In genomic region chr1:37150986-37151385, GRCh38 we compare ENCODE assay signal across 17 cellular contexts.
DNase-seq lines count a peak whose midpoint lies in the region; ATAC-seq and TF ChIP-seq lines count a peak whose summit lies in the region.
"Had no signal": no experiment of that assay in that cellular context is flagged by ENCODE, and none has a peak within 500 bp of the region (broad histone marks: within the 10 kb centered on the region; RNA-seq: fewer than 3 reads in every experiment).

No MANE protein-coding gene starts in this region.

- TF ChIP-seq CTCF in gastrocnemius medialis (IDR thresholded peaks at IDR 0.05 in 4 of 5, conservative IDR thresholded peaks at IDR 0.05 in 1 of 5), result no peak
- TF ChIP-seq CTCF in omental fat pad (IDR thresholded peaks at IDR 0.05), result no peak
- TF ChIP-seq CTCF in MCF 10A (IDR thresholded peaks at IDR 0.05; ENCODE audit: unreplicated experiment), result no peak

- H3K4me1 ChIP-seq in gastrocnemius medialis, result peaks cover 0 to 65% of the 10 kb centered on the region in 2 donors
- H3K4me1 ChIP-seq: BLaER1 had no signal

- H3K36me3 Mint-ChIP-seq in activated CD8-positive, alpha-beta memory T cell treated with anti-CD3 and anti-CD28 coated beads, Interleukin-2, amount 10 ng/mL, durations not matched to agents 7 days and 5 days, result no peaks in the 10 kb centered on the region
- H3K36me3 Mint-ChIP-seq in MCF 10A (ENCODE audit: insufficient read depth, unreplicated experiment), result no peaks in the 10 kb centered on the region
- H3K36me3 Mint-ChIP-seq: CD8-positive, alpha-beta memory T cell had no signal

- POLR2A ChIA-PET in MCF 10A (lab: Yijun Ruan, JAX), result no interaction called here

- H3K9me3 ChIP-seq in gastrocnemius medialis, result no peaks in the 10 kb centered on the region
- H3K9me3 ChIP-seq: BLaER1 had no signal

- ATAC-seq in activated CD8-positive, alpha-beta memory T cell treated with anti-CD3 and anti-CD28 coated beads, Interleukin-2, amount 10 ng/mL, durations not matched to agents 7 days and 5 days, result no peak
- ATAC-seq in left lobe of liver (no peak), gastrocnemius medialis (no peak), HG03520 (IDR thresholded peaks at IDR 0.05; ENCODE audit: unreplicated experiment) (no peak), omental fat pad (ENCODE audit: low FRiP score) (no peak)
- ATAC-seq: GM12878, HepG2 had no signal

- BruUV-seq in MCF 10A (replicated peaks; lab: Mats Ljungman, UMichigan), result no TSS peak

- TF ChIP-seq POLR2A in gastrocnemius medialis (IDR thresholded peaks at IDR 0.05), result no peak

- H3K4me3 Mint-ChIP-seq in activated CD8-positive, alpha-beta memory T cell treated with anti-CD3 and anti-CD28 coated beads, Interleukin-2, amount 10 ng/mL, durations not matched to agents 7 days and 5 days, result no peak overlapping the region
- no peak overlapping the region for H3K4me3 Mint-ChIP-seq in MCF 10A (ENCODE audit: unreplicated experiment)
- H3K4me3 Mint-ChIP-seq: CD8-positive, alpha-beta memory T cell; H9 had no signal

- peak; percentile 16 for DNase-seq in activated CD8-positive, alpha-beta memory T cell treated with anti-CD3 and anti-CD28 coated beads, Interleukin-2, amount 10 ng/mL, durations not matched to agents 7 days and 5 days
- DNase-seq in activated CD8-positive, alpha-beta memory T cell treated with anti-CD3 and anti-CD28 coated beads, Interleukin-2, amount 50 U/mL, for 4 hours, result no peak
- DNase-seq in left lobe of liver (ENCODE audit: low spot score) (peak; percentile 12), gastrocnemius medialis (no peak), omental fat pad (ENCODE audit: low spot score) (no peak), MCF 10A (ENCODE audit: unreplicated experiment) (no peak)
- DNase-seq: 8988T; AML-193; Calu3; CD8-positive, alpha-beta memory T cell; DMS 273 treated with DMSO at 0.1 percent for 48 hours; GOT3; H9 had no signal

- CTCF ChIA-PET in activated CD8-positive, alpha-beta memory T cell treated with anti-CD3 and anti-CD28 coated beads, Interleukin-2, amount 10 ng/mL, durations not matched to agents 7 days and 5 days (lab: Charles Lee), result interaction anchor here (0.5 kb wide), 1 partner anchor 63 kb away, joined by 3 read pairs; no protein-coding TSS in a partner anchor
- CTCF ChIA-PET in MCF 10A (lab: Yijun Ruan, JAX), result no interaction called here

- in situ Hi-C loops in gastrocnemius medialis (cut with MboI; ENCODE audit: low sequenced_read_pairs in 4 of 4), result no loop called here

- H3K27ac ChIP-seq in gastrocnemius medialis, result peak overlapping the region; percentile 66 to 93 (median 84)
- H3K27ac ChIP-seq: BLaER1 had no signal

- intact Hi-C loops in gastrocnemius medialis (cut with DNase I; ENCODE audit: low total_unique reads), result no loop called here
- intact Hi-C loops in MCF 10A (cut with micrococcal nuclease), result no loop called here

- no peaks in the 10 kb centered on the region for H3K4me1 Mint-ChIP-seq in activated CD8-positive, alpha-beta memory T cell treated with anti-CD3 and anti-CD28 coated beads, Interleukin-2, amount 10 ng/mL, durations not matched to agents 7 days and 5 days
- H3K4me1 Mint-ChIP-seq in MCF 10A (ENCODE audit: insufficient read depth, unreplicated experiment), result no peaks in the 10 kb centered on the region
- H3K4me1 Mint-ChIP-seq: CD8-positive, alpha-beta memory T cell; H9 had no signal

- H3K36me3 ChIP-seq in gastrocnemius medialis, result no peaks in the 10 kb centered on the region
- H3K36me3 ChIP-seq: BLaER1 had no signal

- no peaks in the 10 kb centered on the region for H3K27me3 Mint-ChIP-seq in activated CD8-positive, alpha-beta memory T cell treated with anti-CD3 and anti-CD28 coated beads, Interleukin-2, amount 10 ng/mL, durations not matched to agents 7 days and 5 days
- H3K27me3 Mint-ChIP-seq in MCF 10A (ENCODE audit: insufficient read depth, unreplicated experiment), result no peaks in the 10 kb centered on the region

- no peak overlapping the region for H3K27ac Mint-ChIP-seq in activated CD8-positive, alpha-beta memory T cell treated with anti-CD3 and anti-CD28 coated beads, Interleukin-2, amount 10 ng/mL, durations not matched to agents 7 days and 5 days
- no peak overlapping the region for H3K27ac Mint-ChIP-seq in MCF 10A (ENCODE audit: low read depth, unreplicated experiment)
- H3K27ac Mint-ChIP-seq: CD8-positive, alpha-beta memory T cell; H9 had no signal

- no peaks in the 10 kb centered on the region for H3K9me3 Mint-ChIP-seq in activated CD8-positive, alpha-beta memory T cell treated with anti-CD3 and anti-CD28 coated beads, Interleukin-2, amount 10 ng/mL, durations not matched to agents 7 days and 5 days (ENCODE audit: low read depth)
- H3K9me3 Mint-ChIP-seq in MCF 10A (ENCODE audit: unreplicated experiment), result no peaks in the 10 kb centered on the region

- peaks cover 0 to 3% (median 0%) of the 10 kb centered on the region in 3 donors for H3K27me3 ChIP-seq in gastrocnemius medialis
- H3K27me3 ChIP-seq: BLaER1 had no signal

- H3K4me3 ChIP-seq in gastrocnemius medialis, result peak overlapping the region in 3 of 4 donors; percentile 17 to 58 (median 47)
- H3K4me3 ChIP-seq: BLaER1, GM12878 had no signal

Comparison
In these comparisons a context has a peak if more than half of its experiments do, and no peak if none do; other contexts are left out.
1. DNase-seq: peak in activated CD8-positive, alpha-beta memory T cell treated with anti-CD3 and anti-CD28 coated beads, Interleukin-2, amount 10 ng/mL, durations not matched to agents 7 days and 5 days (single experiment) and left lobe of liver (single experiment); none in activated CD8-positive, alpha-beta memory T cell treated with anti-CD3 and anti-CD28 coated beads, Interleukin-2, amount 50 U/mL, for 4 hours (single experiment), gastrocnemius medialis (0 of 2), omental fat pad (single experiment) and MCF 10A (single experiment).